In the genomic region with DNA sequence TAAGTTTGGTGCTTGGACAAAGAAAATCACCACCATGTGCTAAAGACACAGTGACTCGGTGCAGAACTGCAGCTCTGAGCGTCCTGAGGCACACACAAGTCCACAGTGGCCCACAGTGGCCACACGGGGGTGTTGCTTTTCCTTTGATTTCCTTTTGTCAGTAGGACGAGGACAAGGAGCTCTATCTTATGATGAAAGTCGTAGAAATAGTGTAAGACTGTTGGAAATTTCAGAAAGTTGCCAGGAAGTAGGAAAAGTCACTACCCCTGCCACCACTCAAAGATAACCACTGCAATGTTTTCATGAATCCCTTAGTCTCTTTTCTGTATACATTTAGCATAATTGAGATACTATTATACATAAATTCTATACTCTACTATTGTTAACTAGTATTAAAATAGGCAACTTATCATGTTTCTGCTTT, we compare ENCODE assay signal across 8 cellular contexts.
DNase-seq lines count a peak whose midpoint lies in the region; ATAC-seq and TF ChIP-seq lines count a peak whose summit lies in the region.

No MANE protein-coding gene starts in this region.

- TF ChIP-seq CTCF in GM12872 (IDR thresholded peaks at IDR 0.05; ENCODE audit: insufficient read depth, low read depth, low read length) (peak; percentile 60; the same call in 2 of the 3 replicates), OCI-LY3 (IDR thresholded peaks at IDR 0.05; ENCODE audit: low read depth, low read length) (peak; percentile 36)

- no peak overlapping the region for H3K4me3 ChIP-seq in OCI-LY3 (ENCODE audit: low read length)

- no peak for ATAC-seq in GM19023 (IDR thresholded peaks at IDR 0.05; ENCODE audit: unreplicated experiment)

- no peaks in the 10 kb centered on the region for H3K4me1 ChIP-seq in OCI-LY3 (ENCODE audit: low read length)

- no peak overlapping the region for H3K9ac ChIP-seq in OCI-LY3 (ENCODE audit: low read length)

- no peaks in the 10 kb centered on the region for H3K79me2 ChIP-seq in OCI-LY3 (ENCODE audit: low read length)

- DNase-seq in 8988T (peak; percentile 37), epidermal melanocyte (ENCODE audit: insufficient read length, low spot score) (peak; percentile 79), middle frontal gyrus (ENCODE audit: extremely low spot score, low spot score) (peak; percentile 60), SKM-1 (lab: John Stamatoyannopoulos, UW; ENCODE audit: unreplicated experiment) (no peak)
- no peak for DNase-seq in stimulated activated CD4-positive, alpha-beta T cell treated with anti-CD3 and anti-CD28 coated beads, Interleukin-12 subunit alpha, Interleukin-12 subunit beta, amount 100 ng/mL, for 4 hours

- no peak overlapping the region for H3K27ac ChIP-seq in OCI-LY3 (ENCODE audit: low read length)

- no peaks in the 10 kb centered on the region for H4K20me1 ChIP-seq in OCI-LY3 (ENCODE audit: insufficient read depth, low read length)

- no peak overlapping the region for H2AFZ ChIP-seq in OCI-LY3 (ENCODE audit: low read depth, low read length)

- H3K9me3 ChIP-seq in OCI-LY3 (ENCODE audit: insufficient read depth, low read length): no peaks in the 10 kb centered on the region

- no peaks in the 10 kb centered on the region for H3K27me3 ChIP-seq in OCI-LY3 (ENCODE audit: low read depth, low read length)

- H3K4me2 ChIP-seq in OCI-LY3 (ENCODE audit: low read length): no peak overlapping the region

- no peaks in the 10 kb centered on the region for H3K36me3 ChIP-seq in OCI-LY3 (replicated peaks; ENCODE audit: low read depth, low read length)

Comparison
In these comparisons a context has a peak if more than half of its experiments do, and no peak if none do; other contexts are left out.
1. DNase-seq: peak in 8988T (single experiment), epidermal melanocyte (single experiment) and middle frontal gyrus (single experiment); none in stimulated activated CD4-positive, alpha-beta T cell treated with anti-CD3 and anti-CD28 coated beads, Interleukin-12 subunit alpha, Interleukin-12 subunit beta, amount 100 ng/mL, for 4 hours (single experiment) and SKM-1 (single experiment).